ENCODE assay signal across 17 cellular contexts in genomic region chrX:43003204-43003565, GRCh38.
DNase-seq lines count a peak whose midpoint lies in the region; ATAC-seq and TF ChIP-seq lines count a peak whose summit lies in the region.
"Had no signal": no experiment of that assay in that cellular context is flagged by ENCODE, and none has a peak within 500 bp of the region (broad histone marks: within the 10 kb centered on the region; RNA-seq: fewer than 3 reads in every experiment).

No MANE protein-coding gene starts in this region.

- H3K36me3 Mint-ChIP-seq in activated T-helper 17 cell treated with anti-CD3 and anti-CD28 coated beads, Interleukin-2, amount 50 U/mL, for 72 hours (ENCODE audit: low read depth): no peaks in the 10 kb centered on the region
- H3K36me3 Mint-ChIP-seq: stimulated activated effector memory CD8-positive, alpha-beta T cell treated with anti-CD3 and anti-CD28 coated beads, Interleukin-12 subunit alpha, Interleukin-12 subunit beta, amount 100 ng/mL, for 72 hours had no signal

- no peak for DNase-seq in stimulated activated CD4-positive, alpha-beta T cell treated with anti-CD3 and anti-CD28 coated beads, Interleukin-15, amount 100 ng/mL, for 24 hours
- DNase-seq in erythroblast (lab: John Stamatoyannopoulos, UW): no peak
- DNase-seq in activated CD4-positive, CD25-positive, alpha-beta regulatory T cell treated with anti-CD3 and anti-CD28 coated beads, Interleukin-2, amount 50 U/mL, for 72 hours: no peak
- DNase-seq: activated CD4-positive, alpha-beta T cell treated with anti-CD3 and anti-CD28 coated beads, Interleukin-2, amount 50 U/mL, for 48 hours; body of pancreas; COR-L47; effector memory CD4-positive, alpha-beta T cell; gastrocnemius medialis; NCI-H526 treated with DMSO at 0.1 percent for 48 hours; psoas muscle had no signal

- ATAC-seq in GM18505 (IDR thresholded peaks at IDR 0.05; ENCODE audit: unreplicated experiment): peak; percentile 19
- ATAC-seq in GM19467 (IDR thresholded peaks at IDR 0.05; ENCODE audit: unreplicated experiment): peak; percentile 16
- peak; percentile 27 for ATAC-seq in HG02840 (IDR thresholded peaks at IDR 0.05; ENCODE audit: low FRiP score, unreplicated experiment)
- peak; percentile 16 for ATAC-seq in HG03460 (IDR thresholded peaks at IDR 0.05; ENCODE audit: unreplicated experiment)
- no peak for ATAC-seq in activated T-helper 17 cell treated with anti-CD3 and anti-CD28 coated beads, Interleukin-2, amount 50 U/mL, for 72 hours (replicated peaks)
- ATAC-seq: body of pancreas; gastrocnemius medialis; psoas muscle; Right ventricle myocardium inferior; stimulated activated effector memory CD8-positive, alpha-beta T cell treated with anti-CD3 and anti-CD28 coated beads, Interleukin-12 subunit alpha, Interleukin-12 subunit beta, amount 100 ng/mL, for 72 hours had no signal

- H3K27me3 Mint-ChIP-seq in activated T-helper 17 cell treated with anti-CD3 and anti-CD28 coated beads, Interleukin-2, amount 50 U/mL, for 72 hours: no peaks in the 10 kb centered on the region

- H3K4me3 Mint-ChIP-seq in activated T-helper 17 cell treated with anti-CD3 and anti-CD28 coated beads, Interleukin-2, amount 50 U/mL, for 72 hours: no peak overlapping the region
- H3K4me3 Mint-ChIP-seq: stimulated activated effector memory CD8-positive, alpha-beta T cell treated with anti-CD3 and anti-CD28 coated beads, Interleukin-12 subunit alpha, Interleukin-12 subunit beta, amount 100 ng/mL, for 72 hours had no signal

- no peaks in the 10 kb centered on the region for H3K4me1 Mint-ChIP-seq in activated T-helper 17 cell treated with anti-CD3 and anti-CD28 coated beads, Interleukin-2, amount 50 U/mL, for 72 hours
- H3K4me1 Mint-ChIP-seq: stimulated activated effector memory CD8-positive, alpha-beta T cell treated with anti-CD3 and anti-CD28 coated beads, Interleukin-12 subunit alpha, Interleukin-12 subunit beta, amount 100 ng/mL, for 72 hours had no signal

- no peak overlapping the region for H3K27ac Mint-ChIP-seq in activated T-helper 17 cell treated with anti-CD3 and anti-CD28 coated beads, Interleukin-2, amount 50 U/mL, for 72 hours
- H3K27ac Mint-ChIP-seq: stimulated activated effector memory CD8-positive, alpha-beta T cell treated with anti-CD3 and anti-CD28 coated beads, Interleukin-12 subunit alpha, Interleukin-12 subunit beta, amount 100 ng/mL, for 72 hours had no signal

- no peaks in the 10 kb centered on the region for H3K9me3 Mint-ChIP-seq in activated T-helper 17 cell treated with anti-CD3 and anti-CD28 coated beads, Interleukin-2, amount 50 U/mL, for 72 hours
- H3K9me3 Mint-ChIP-seq: stimulated activated effector memory CD8-positive, alpha-beta T cell treated with anti-CD3 and anti-CD28 coated beads, Interleukin-12 subunit alpha, Interleukin-12 subunit beta, amount 100 ng/mL, for 72 hours had no signal

- TF ChIP-seq POLR2A in GM18505 (IDR thresholded peaks at IDR 0.05; ENCODE audit: borderline replicate concordance, extremely low read depth, insufficient read depth, insufficient read length) (no peak), erythroblast (IDR thresholded peaks at IDR 0.05; ENCODE audit: low read length) (no peak)
